Comparison of ENCODE assay signal across 25 cellular contexts in genomic region chr7:121219031-121219430, GRCh38.
"Had no signal": no experiment of that assay in that cellular context is flagged by ENCODE, and none has a peak within 500 bp of the region (broad histone marks: within the 10 kb centered on the region; RNA-seq: fewer than 3 reads in every experiment).

No MANE protein-coding gene starts in this region.

- H3K4me1 ChIP-seq: colonic mucosa, left ventricle myocardium inferior, prostate gland, spleen, upper lobe of left lung had no signal

- H3K36me3 ChIP-seq: colonic mucosa, left ventricle myocardium inferior, neutrophil, ovary, prostate gland, spleen, upper lobe of left lung had no signal

- H3K36me3 Mint-ChIP-seq: activated naive CD4-positive, alpha-beta T cell treated with anti-CD3 and anti-CD28 coated beads, Interleukin-2, amount 50 U/mL, for 72 hours had no signal

- ATAC-seq: activated CD4-positive, alpha-beta T cell treated with anti-CD3 and anti-CD28 coated beads for 36 hours; activated naive CD4-positive, alpha-beta T cell treated with anti-CD3 and anti-CD28 coated beads, Interleukin-2, amount 50 U/mL, for 72 hours; activated T-helper 17 cell treated with anti-CD3 and anti-CD28 coated beads, Interleukin-2, amount 50 U/mL, for 72 hours; natural killer cell treated with Interleukin-12 subunit alpha and Interleukin-12 subunit beta and Interleukin-15 and Interleukin-18, amount 100 ng/mL, for 72 hours; stimulated activated naive CD8-positive, alpha-beta T cell treated with anti-CD3 and anti-CD28 coated beads, Interleukin-15, Interleukin-2, amounts not matched to agents 100 U/mL and 50 U/mL, for 24 hours; WTC11 had no signal

- H3K9me3 ChIP-seq: colonic mucosa, neutrophil, ovary, prostate gland had no signal

- H3K27ac ChIP-seq: colonic mucosa, epithelial cell of prostate, left ventricle myocardium inferior, neutrophil, ovary, prostate gland, spleen, upper lobe of left lung had no signal

- H3K27me3 Mint-ChIP-seq: activated CD4-positive, alpha-beta T cell treated with anti-CD3 and anti-CD28 coated beads for 36 hours; activated T-cell treated with anti-CD3 and anti-CD28 coated beads, Interleukin-2, amount 50 U/mL, for 24 hours; activated T-helper 17 cell treated with anti-CD3 and anti-CD28 coated beads, Interleukin-2, amount 50 U/mL, for 72 hours had no signal

- H3K27ac Mint-ChIP-seq: activated CD4-positive, alpha-beta T cell treated with anti-CD3 and anti-CD28 coated beads for 36 hours; activated naive CD4-positive, alpha-beta T cell treated with anti-CD3 and anti-CD28 coated beads, Interleukin-2, amount 50 U/mL, for 72 hours; activated T-cell treated with anti-CD3 and anti-CD28 coated beads, Interleukin-2, amount 50 U/mL, for 24 hours; activated T-helper 17 cell treated with anti-CD3 and anti-CD28 coated beads, Interleukin-2, amount 50 U/mL, for 72 hours; endodermal cell; mesothelial cell of epicardium; natural killer cell treated with Interleukin-12 subunit alpha and Interleukin-12 subunit beta and Interleukin-15 and Interleukin-18, amount 100 ng/mL, for 72 hours; WTC11 had no signal

- H3K27me3 ChIP-seq: colonic mucosa, neutrophil, ovary, spleen, upper lobe of left lung had no signal

- H3K4me3 Mint-ChIP-seq: activated CD4-positive, alpha-beta T cell treated with anti-CD3 and anti-CD28 coated beads for 36 hours; activated T-cell treated with anti-CD3 and anti-CD28 coated beads, Interleukin-2, amount 50 U/mL, for 24 hours; activated T-helper 17 cell treated with anti-CD3 and anti-CD28 coated beads, Interleukin-2, amount 50 U/mL, for 72 hours; endodermal cell; mesothelial cell of epicardium; natural killer cell treated with Interleukin-12 subunit alpha and Interleukin-12 subunit beta and Interleukin-15 and Interleukin-18, amount 100 ng/mL, for 72 hours; WTC11 had no signal

- H3K4me1 Mint-ChIP-seq: activated CD4-positive, alpha-beta T cell treated with anti-CD3 and anti-CD28 coated beads for 36 hours; activated T-helper 17 cell treated with anti-CD3 and anti-CD28 coated beads, Interleukin-2, amount 50 U/mL, for 72 hours; endodermal cell; mesothelial cell of epicardium; WTC11 had no signal

- DNase-seq: activated CD4-positive, alpha-beta T cell treated with anti-CD3 and anti-CD28 coated beads for 36 hours; activated CD4-positive, alpha-beta T cell treated with anti-CD3 and anti-CD28 coated beads, Interleukin-2, amount 50 U/mL, for 4 hours; activated CD8-positive, alpha-beta memory T cell treated with anti-CD3 and anti-CD28 coated beads for 24 hours; activated CD8-positive, alpha-beta memory T cell treated with anti-CD3 and anti-CD28 coated beads, Interleukin-2, amount 50 U/mL, for 4 hours; activated T-cell treated with anti-CD3 and anti-CD28 coated beads, Interleukin-2, amount 50 U/mL, for 24 hours; aorta; colonic mucosa; endodermal cell; hippocampal formation; left ventricle myocardium inferior; ovary; spleen; stimulated activated CD4-positive, alpha-beta T cell treated with anti-CD3 and anti-CD28 coated beads, Interleukin-4, amount 100 ng/mL, for 1 hour; stimulated activated naive CD8-positive, alpha-beta T cell treated with anti-CD3 and anti-CD28 coated beads, Interleukin-15, Interleukin-2, amounts not matched to agents 100 U/mL and 50 U/mL, for 24 hours; T-helper 1 cell; T1000; upper lobe of left lung had no signal

- H3K4me3 ChIP-seq: colonic mucosa, left ventricle myocardium inferior, ovary, prostate gland, spleen, upper lobe of left lung had no signal
